In the genomic region with DNA sequence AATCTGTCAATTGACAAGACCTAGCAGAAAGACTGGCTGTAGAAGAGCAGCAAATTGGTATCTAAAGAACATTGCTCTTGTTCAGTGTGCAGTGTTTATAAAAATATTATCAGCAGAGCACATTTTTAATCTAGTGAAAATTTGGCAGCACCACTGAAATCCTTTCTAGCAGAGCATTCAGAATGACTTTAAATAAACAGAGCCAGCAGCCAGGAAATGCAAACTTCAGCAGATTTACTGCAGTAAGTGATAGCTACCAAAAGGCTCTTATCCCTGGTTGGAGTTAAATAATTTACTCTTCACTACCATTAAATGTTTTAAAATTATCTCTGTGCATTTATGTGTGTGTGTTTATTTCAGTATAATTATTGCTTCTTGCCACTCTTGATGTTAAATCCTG, we compare ENCODE assay signal across 1 cellular context.
TF ChIP-seq lines count a peak whose summit lies in the region.

No MANE protein-coding gene starts in this region.

TF ChIP-seq in endothelial cell of umbilical vein, 7 proteins besides CTCF, POLR2A, EP300 and RAD21 (continued from another document):
- TF ChIP-seq EZH2 (IDR thresholded peaks at IDR 0.05; ENCODE audit: borderline replicate concordance, low read depth, low read length, severe bottlenecking) (no peak), MYC (IDR thresholded peaks at IDR 0.05; ENCODE audit: low read depth, low read length) (no peak), JUN (IDR thresholded peaks at IDR 0.05; ENCODE audit: borderline replicate concordance, insufficient read depth, insufficient read length, low read depth) (no peak), FOS (IDR thresholded peaks at IDR 0.05; ENCODE audit: borderline replicate concordance, insufficient read depth, low read length) (no peak), GATA2 (IDR thresholded peaks at IDR 0.05; ENCODE audit: insufficient read depth, insufficient read length, low read depth, low read length) (no peak), POLR2AphosphoS5 (IDR thresholded peaks at IDR 0.05; ENCODE audit: insufficient read depth, low read depth, low read length) (no peak)
